31 cellular contexts compared by ENCODE assay signal in genomic region chr6:20350215-20350614, GRCh38. TPM values are rescaled to one million over a fixed set of nuclear protein-coding genes. Genes with fewer than 3 reads are reported as not detected.
DNase-seq lines count a peak whose midpoint lies in the region; TF ChIP-seq lines count a peak whose summit lies in the region.
"Had no signal": no experiment of that assay in that cellular context is flagged by ENCODE, and none has a peak within 500 bp of the region (broad histone marks: within the 10 kb centered on the region; RNA-seq: fewer than 3 reads in every experiment).

No MANE protein-coding gene starts in this region.

- H3K4me3 Mint-ChIP-seq in endodermal cell: no peak overlapping the region
- H3K4me3 Mint-ChIP-seq: activated CD4-positive, alpha-beta T cell treated with anti-CD3 and anti-CD28 coated beads for 36 hours; activated naive CD8-positive, alpha-beta T cell treated with anti-CD3 and anti-CD28 coated beads, Interleukin-2, amount 50 U/mL, for 24 hours; effector memory CD8-positive, alpha-beta T cell; stimulated activated naive B cell treated with anti-CD40 and anti-IgM and Interleukin-4, amounts not matched to agents 10 μg/mL and 1 μg/mL and 100 μg/mL, for 72 hours had no signal

- DNase-seq in AG10803 (ENCODE audit: low read depth): peak; percentile 21
- DNase-seq in LHCN-M2 (ENCODE audit: low read depth): peak; percentile 17
- peak; percentile 5 for DNase-seq in endodermal cell
- DNase-seq in sigmoid colon: no peak
- no peak for DNase-seq in stimulated activated CD4-positive, alpha-beta T cell treated with anti-CD3 and anti-CD28 coated beads, Interleukin-4, amount 100 ng/mL, for 4 hours
- no peak for DNase-seq in NK-92 treated with Interleukin-12 subunit alpha and Interleukin-12 subunit beta, amount 100 ng/mL, for 24 hours (lab: John Stamatoyannopoulos, UW)
- no peak for DNase-seq in germinal center (ENCODE audit: low spot score)
- DNase-seq: activated CD4-positive, alpha-beta T cell treated with anti-CD3 and anti-CD28 coated beads for 36 hours; activated gamma-delta T cell treated with Interleukin-2 at 50 U/mL for 16 hours; activated naive CD8-positive, alpha-beta T cell treated with anti-CD3 and anti-CD28 coated beads, Interleukin-2, amount 50 U/mL, for 24 hours; activated T-cell treated with anti-CD3 and anti-CD28 coated beads, Interleukin-2, amount 50 U/mL, for 1 hour; Caco-2; DMS79 treated with DMSO at 0.1 percent for 48 hours; effector memory CD8-positive, alpha-beta T cell; esophagus squamous epithelium; Karpas-422; NCI-H1694; NCI-H2171; NCI-H524; Peyer's patch; psoas muscle; spleen; stimulated activated CD4-positive, alpha-beta T cell treated with anti-CD3 and anti-CD28 coated beads, Interleukin-2, amount 100 ng/mL, for 48 hours; stimulated activated naive B cell treated with anti-CD40 and anti-IgM and Interleukin-4, amounts not matched to agents 10 μg/mL and 1 μg/mL and 100 μg/mL, for 72 hours; T-helper 1 cell had no signal

- H3K36me3 Mint-ChIP-seq in endodermal cell (ENCODE audit: low read depth): peaks cover 2% of the 10 kb centered on the region
- H3K36me3 Mint-ChIP-seq: stimulated activated naive B cell treated with anti-CD40 and anti-IgM and Interleukin-4, amounts not matched to agents 10 μg/mL and 1 μg/mL and 100 μg/mL, for 72 hours had no signal

- no peak overlapping the region for H3K9ac ChIP-seq in endodermal cell (ENCODE audit: extremely low read depth, low read length, poor library complexity, severe bottlenecking)
- H3K9ac ChIP-seq: BLaER1 treated with 17β-estradiol and CSF1 and Interleukin-3, amounts not matched to agents 10 nM and 100 nM had no signal

- H3K9me3 ChIP-seq in endodermal cell (ENCODE audit: control insufficient read depth, low read length) (peaks cover 8% of the 10 kb centered on the region), mesodermal cell (ENCODE audit: control insufficient read depth, low read length) (no peaks in the 10 kb centered on the region), sigmoid colon (peaks cover 0 to 7% (median under 1%) of the 10 kb centered on the region in 4 donors)
- H3K9me3 ChIP-seq: A549, Caco-2, SJSA1 had no signal

- H3K27me3 ChIP-seq in endodermal cell (ENCODE audit: control insufficient read depth, insufficient read depth, low read length, poor library complexity, severe bottlenecking) (no peaks in the 10 kb centered on the region), sigmoid colon (no peaks in the 10 kb centered on the region)
- H3K27me3 ChIP-seq: BLaER1 treated with 17β-estradiol and CSF1 and Interleukin-3, amounts not matched to agents 10 nM and 100 nM; esophagus squamous epithelium; neutrophil; Peyer's patch; SJSA1; spleen had no signal

- no peak for TF ChIP-seq POLR2A in sigmoid colon (IDR thresholded peaks at IDR 0.05)

- H3K4me1 Mint-ChIP-seq in endodermal cell: peaks cover 12% of the 10 kb centered on the region
- H3K4me1 Mint-ChIP-seq: stimulated activated naive B cell treated with anti-CD40 and anti-IgM and Interleukin-4, amounts not matched to agents 10 μg/mL and 1 μg/mL and 100 μg/mL, for 72 hours had no signal

- no peak overlapping the region for H3K27ac ChIP-seq in endodermal cell (ENCODE audit: low read depth, low read length)
- H3K27ac ChIP-seq in mesodermal cell (ENCODE audit: low read depth, low read length, severe bottlenecking): peak overlapping the region; percentile 30
- H3K27ac ChIP-seq in sigmoid colon: no peak overlapping the region
- H3K27ac ChIP-seq: A549; BLaER1 treated with 17β-estradiol and CSF1 and Interleukin-3, amounts not matched to agents 10 nM and 100 nM; esophagus squamous epithelium; neutrophil; Peyer's patch; psoas muscle; SJSA1; spleen had no signal

- H3K27me3 Mint-ChIP-seq in endodermal cell (ENCODE audit: insufficient read depth): peaks cover 2% of the 10 kb centered on the region
- H3K27me3 Mint-ChIP-seq: activated CD4-positive, alpha-beta T cell treated with anti-CD3 and anti-CD28 coated beads for 36 hours; activated naive CD8-positive, alpha-beta T cell treated with anti-CD3 and anti-CD28 coated beads, Interleukin-2, amount 50 U/mL, for 24 hours; effector memory CD8-positive, alpha-beta T cell had no signal

- intact Hi-C loops in sigmoid colon (cut with DNase I): no loop called here

- no peak overlapping the region for H3K4me3 ChIP-seq in AG10803 (ENCODE audit: low read length)
- H3K4me3 ChIP-seq in endodermal cell (ENCODE audit: low read length): no peak overlapping the region
- no peak overlapping the region for H3K4me3 ChIP-seq in mesodermal cell (ENCODE audit: extremely low read depth, insufficient read depth, low read length, poor library complexity, severe bottlenecking)
- H3K4me3 ChIP-seq in sigmoid colon: no peak overlapping the region
- H3K4me3 ChIP-seq: A549; BLaER1 treated with 17β-estradiol and CSF1 and Interleukin-3, amounts not matched to agents 10 nM and 100 nM; esophagus squamous epithelium; lung; Peyer's patch; psoas muscle; SJSA1; spleen had no signal

- peaks cover 8% of the 10 kb centered on the region for H3K4me1 ChIP-seq in endodermal cell (ENCODE audit: control insufficient read depth, insufficient read depth, low read length)
- no peaks in the 10 kb centered on the region for H3K4me1 ChIP-seq in mesodermal cell (ENCODE audit: control insufficient read depth, insufficient read depth, low read length, poor library complexity, severe bottlenecking)
- no peaks in the 10 kb centered on the region for H3K4me1 ChIP-seq in sigmoid colon
- H3K4me1 ChIP-seq: A549; BLaER1 treated with 17β-estradiol and CSF1 and Interleukin-3, amounts not matched to agents 10 nM and 100 nM; esophagus squamous epithelium; Peyer's patch; psoas muscle; SJSA1; spleen had no signal

- WGBS in endodermal cell (ENCODE audit: insufficient coverage in 1 of 2, insufficient read length in 1 of 2), 2 experiments: 90 to 100% methylated on average over 1 to 2 of the region's 2 CpGs
- 100% methylated on average over 1 of the region's 2 CpGs for WGBS in mesodermal cell (ENCODE audit: insufficient coverage in 2 of 2), 2 experiments
- WGBS in sigmoid colon, 2 donors: 90 to 94% methylated on average over 2 of the region's 2 CpGs

- peaks cover 10% of the 10 kb centered on the region for H3K9me3 Mint-ChIP-seq in endodermal cell

- no peak overlapping the region for H3K27ac Mint-ChIP-seq in endodermal cell
- H3K27ac Mint-ChIP-seq: activated CD4-positive, alpha-beta T cell treated with anti-CD3 and anti-CD28 coated beads for 36 hours; activated naive CD8-positive, alpha-beta T cell treated with anti-CD3 and anti-CD28 coated beads, Interleukin-2, amount 50 U/mL, for 24 hours; effector memory CD8-positive, alpha-beta T cell; stimulated activated naive B cell treated with anti-CD40 and anti-IgM and Interleukin-4, amounts not matched to agents 10 μg/mL and 1 μg/mL and 100 μg/mL, for 72 hours had no signal

- H3K36me3 ChIP-seq in endodermal cell (ENCODE audit: control insufficient read depth, insufficient read depth, low read length) (no peaks in the 10 kb centered on the region), mesodermal cell (ENCODE audit: control insufficient read depth, insufficient read depth, low read length) (no peaks in the 10 kb centered on the region), sigmoid colon (no peaks in the 10 kb centered on the region)
- H3K36me3 ChIP-seq: esophagus squamous epithelium, neutrophil, Peyer's patch, SJSA1, spleen had no signal

- TF ChIP-seq CTCF in AG10803 (conservative IDR thresholded peaks at IDR 0.05; ENCODE audit: low read length) (no peak), endodermal cell (conservative IDR thresholded peaks at IDR 0.05) (no peak), sigmoid colon (IDR thresholded peaks at IDR 0.05) (no peak)

- no peak for TF ChIP-seq EP300 in sigmoid colon (IDR thresholded peaks at IDR 0.05)

RNA-seq across cellular contexts. Expression of gene E2F3, which starts 51.5 kb away (rescaled TPM):
- total RNA-seq in LHCN-M2 (2014; rRNA removed) (7.1 and 7.6 TPM in 2 replicates), endodermal cell (10 to 100 TPM; 38.2 TPM), sigmoid colon (1 to 10 TPM; 2.5 to 4.7 (median 3.2) TPM)
- polyA plus RNA-seq in LHCN-M2 (2012): 5.8 TPM
- polyA plus RNA-seq in endodermal cell (2013, experiment 1 of 2): 26.8 TPM
- 26.3 TPM for polyA plus RNA-seq in endodermal cell (2013, experiment 2 of 2)
- polyA plus RNA-seq in mesodermal cell (2013, experiment 1 of 2): 16.8 TPM
- 16.4 TPM for polyA plus RNA-seq in mesodermal cell (2013, experiment 2 of 2)
- polyA plus RNA-seq in sigmoid colon: 1 to 10 TPM; 2.8 to 6.9 (median 3.0) TPM

Comparison
In these comparisons a context has a peak if more than half of its experiments do, and no peak if none do; other contexts are left out.
1. DNase-seq: peak in AG10803 (single experiment), LHCN-M2 (single experiment) and endodermal cell (single experiment); none in sigmoid colon (single experiment), stimulated activated CD4-positive, alpha-beta T cell treated with anti-CD3 and anti-CD28 coated beads, Interleukin-4, amount 100 ng/mL, for 4 hours (0 of 2), NK-92 treated with Interleukin-12 subunit alpha and Interleukin-12 subunit beta, amount 100 ng/mL, for 24 hours (single experiment) and germinal center (single experiment).